In genomic region chr10:95745487-95745886, GRCh38 we compare ENCODE assay signal across 15 cellular contexts.
"Had no signal": no experiment of that assay in that cellular context is flagged by ENCODE, and none has a peak within 500 bp of the region (broad histone marks: within the 10 kb centered on the region; RNA-seq: fewer than 3 reads in every experiment).

No MANE protein-coding gene starts in this region.

- H3K9me3 Mint-ChIP-seq: activated T-helper 17 cell treated with anti-CD3 and anti-CD28 coated beads, Interleukin-2, amount 50 U/mL, for 72 hours; central memory CD8-positive, alpha-beta T cell had no signal

- DNase-seq: activated naive CD4-positive, alpha-beta T cell treated with Interleukin-2 at 50 U/mL for 16 hours; anterior cingulate cortex; brain microvascular endothelial cell; cortex of kidney; effector CD4-positive, alpha-beta T cell; glutamatergic neuron; hypothalamus; kidney; left lung; nucleus accumbens; posterior cingulate gyrus had no signal

- H3K4me3 Mint-ChIP-seq: activated T-helper 17 cell treated with anti-CD3 and anti-CD28 coated beads, Interleukin-2, amount 50 U/mL, for 72 hours; central memory CD8-positive, alpha-beta T cell; natural killer cell treated with Interleukin-12 subunit alpha and Interleukin-12 subunit beta and Interleukin-15 and Interleukin-18, amount 100 ng/mL, for 72 hours had no signal

- H3K4me3 ChIP-seq: esophagus muscularis mucosa, left lung had no signal

- H3K4me1 Mint-ChIP-seq: activated T-helper 17 cell treated with anti-CD3 and anti-CD28 coated beads, Interleukin-2, amount 50 U/mL, for 72 hours; central memory CD8-positive, alpha-beta T cell had no signal

- H3K27me3 ChIP-seq: brain microvascular endothelial cell, esophagus muscularis mucosa, left lung had no signal

- H3K9me3 ChIP-seq: esophagus muscularis mucosa, left lung had no signal

- H3K36me3 ChIP-seq: brain microvascular endothelial cell, esophagus muscularis mucosa, left lung had no signal

- H3K27me3 Mint-ChIP-seq: natural killer cell treated with Interleukin-12 subunit alpha and Interleukin-12 subunit beta and Interleukin-15 and Interleukin-18, amount 100 ng/mL, for 72 hours had no signal

- ATAC-seq: activated T-helper 17 cell treated with anti-CD3 and anti-CD28 coated beads, Interleukin-2, amount 50 U/mL, for 72 hours; left lung; natural killer cell treated with Interleukin-12 subunit alpha and Interleukin-12 subunit beta and Interleukin-15 and Interleukin-18, amount 100 ng/mL, for 72 hours had no signal

- H3K27ac ChIP-seq: brain microvascular endothelial cell, esophagus muscularis mucosa had no signal

- H3K27ac Mint-ChIP-seq: activated T-helper 17 cell treated with anti-CD3 and anti-CD28 coated beads, Interleukin-2, amount 50 U/mL, for 72 hours; natural killer cell treated with Interleukin-12 subunit alpha and Interleukin-12 subunit beta and Interleukin-15 and Interleukin-18, amount 100 ng/mL, for 72 hours had no signal
